ENCODE assay signal across 24 cellular contexts in the genomic region with DNA sequence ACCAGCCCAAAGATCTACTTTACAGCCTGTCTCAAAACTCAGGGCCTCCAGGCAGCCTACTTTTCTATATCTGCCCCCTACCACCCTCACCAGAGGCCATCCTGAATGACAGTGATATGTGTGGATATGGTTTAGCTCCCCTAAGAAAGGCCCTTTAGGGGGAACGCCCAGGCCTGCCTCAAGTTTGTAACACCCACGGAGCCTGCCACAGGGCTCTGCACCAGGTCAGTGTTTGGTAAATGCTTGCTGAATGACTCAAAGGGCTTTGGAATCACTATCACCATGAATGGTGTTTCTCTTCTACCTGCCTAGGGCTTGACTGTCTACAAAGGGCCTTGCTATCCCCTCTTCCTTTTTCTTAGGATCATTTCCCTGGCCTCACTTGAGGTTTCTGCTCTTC. TPM values are rescaled to one million over a fixed set of nuclear protein-coding genes. Genes with fewer than 3 reads are reported as not detected.
DNase-seq lines count a peak whose midpoint lies in the region; ATAC-seq, FAIRE-seq and TF ChIP-seq lines count a peak whose summit lies in the region.
"Had no signal": no experiment of that assay in that cellular context is flagged by ENCODE, and none has a peak within 500 bp of the region (broad histone marks: within the 10 kb centered on the region; RNA-seq: fewer than 3 reads in every experiment).

No MANE protein-coding gene starts in this region.

- H4K20me1 ChIP-seq in BLaER1 (no peaks in the 10 kb centered on the region), K562 (replicated peaks; ENCODE audit: control insufficient read depth, insufficient read depth, low read length) (no peaks in the 10 kb centered on the region)

- intact Hi-C loops in K562 (cut with micrococcal nuclease) (no loop called here), gastrocnemius medialis (cut with DNase I; ENCODE audit: low total_unique reads) (no loop called here)

- H3K27ac Mint-ChIP-seq in activated CD4-positive, alpha-beta T cell treated with anti-CD3 and anti-CD28 coated beads, Interleukin-2, amount 10 ng/mL, durations not matched to agents 7 days and 5 days: peak overlapping the region; percentile 41
- H3K27ac Mint-ChIP-seq in stimulated activated effector memory CD8-positive, alpha-beta T cell treated with anti-CD3 and anti-CD28 coated beads, Interleukin-12 subunit alpha, Interleukin-12 subunit beta, amount 100 ng/mL, for 72 hours: no peak overlapping the region
- H3K27ac Mint-ChIP-seq: B cell had no signal

- POLR2A ChIA-PET in activated CD4-positive, alpha-beta T cell treated with anti-CD3 and anti-CD28 coated beads, Interleukin-2, amount 10 ng/mL, durations not matched to agents 7 days and 5 days (lab: Charles Lee): no interaction called here
- POLR2A ChIA-PET in K562 (lab: Yijun Ruan, JAX): no interaction called here

- no peaks in the 10 kb centered on the region for H3K27me3 ChIP-seq in BLaER1
- peaks cover 0 to 5% of the 10 kb centered on the region in 2 experiments; a peak in 2 of 5 replicates for H3K27me3 ChIP-seq in K562 (ENCODE audit: control insufficient read depth in 2 of 2, insufficient read depth in 2 of 2, low read length in 2 of 2)
- no peaks in the 10 kb centered on the region for H3K27me3 ChIP-seq in gastrocnemius medialis

- no peaks in the 10 kb centered on the region for H3K36me3 Mint-ChIP-seq in activated CD4-positive, alpha-beta T cell treated with anti-CD3 and anti-CD28 coated beads, Interleukin-2, amount 10 ng/mL, durations not matched to agents 7 days and 5 days (ENCODE audit: low read depth)
- no peaks in the 10 kb centered on the region for H3K36me3 Mint-ChIP-seq in stimulated activated effector memory CD8-positive, alpha-beta T cell treated with anti-CD3 and anti-CD28 coated beads, Interleukin-12 subunit alpha, Interleukin-12 subunit beta, amount 100 ng/mL, for 72 hours

- WGBS in K562 (ENCODE audit: insufficient coverage, low coverage, missing lambda C conversion rate): 21% methylated on average over 2 of the region's 2 CpGs

- H3K9me1 ChIP-seq in K562 (ENCODE audit: control insufficient read depth, insufficient read depth, low read length): no peaks in the 10 kb centered on the region

- no TSS peak for BruUV-seq in K562 (replicated peaks; lab: Mats Ljungman, UMichigan)

- H3K4me3 ChIP-seq in BLaER1: no peak overlapping the region
- no peak overlapping the region for H3K4me3 ChIP-seq in K562
- H3K4me3 ChIP-seq in gastrocnemius medialis: no peak overlapping the region

- H3K9me3 ChIP-seq in BLaER1 (no peaks in the 10 kb centered on the region), K562 (replicated peaks; ENCODE audit: control insufficient read depth, insufficient read depth, low read depth, low read length) (no peaks in the 10 kb centered on the region), gastrocnemius medialis (no peaks in the 10 kb centered on the region)

- H3K9me3 Mint-ChIP-seq in activated CD4-positive, alpha-beta T cell treated with anti-CD3 and anti-CD28 coated beads, Interleukin-2, amount 10 ng/mL, durations not matched to agents 7 days and 5 days: no peaks in the 10 kb centered on the region
- H3K9me3 Mint-ChIP-seq in stimulated activated effector memory CD8-positive, alpha-beta T cell treated with anti-CD3 and anti-CD28 coated beads, Interleukin-12 subunit alpha, Interleukin-12 subunit beta, amount 100 ng/mL, for 72 hours: no peaks in the 10 kb centered on the region

- no peak for DNase-seq in activated CD4-positive, alpha-beta T cell treated with anti-CD3 and anti-CD28 coated beads, Interleukin-2, amount 10 ng/mL, durations not matched to agents 7 days and 5 days
- no peak for DNase-seq in activated CD4-positive, alpha-beta T cell treated with anti-CD3 and anti-CD28 coated beads for 4 hours
- DNase-seq in K562 (ENCODE audit: extremely low read depth in 1 of 4, low spot score in 3 of 4): peak in 1 of 4 experiments; percentile 23
- DNase-seq in stimulated activated effector memory CD8-positive, alpha-beta T cell treated with anti-CD3 and anti-CD28 coated beads, Interleukin-12 subunit alpha, Interleukin-12 subunit beta, amount 100 ng/mL, for 72 hours (ENCODE audit: low spot score in 2 of 2): no peak
- DNase-seq in effector CD4-positive, alpha-beta T cell: no peak
- DNase-seq in RPMI8226: no peak
- DNase-seq in gastrocnemius medialis: no peak
- DNase-seq: Calu3; DMS153; DND-41; KG1; MM.1S; NCI-H2029; NCI-H446 treated with DMSO at 0.1 percent for 48 hours; NCI-H526; NCI-H82; NK-92 treated with Interleukin-12 subunit alpha and Interleukin-12 subunit beta, amount 100 ng/mL, for 24 hours; SHP77 had no signal

- TF ChIP-seq CTCF in K562 (IDR thresholded peaks at IDR 0.05 in 2 of 3, conservative IDR thresholded peaks at IDR 0.05 in 1 of 3; ENCODE audit: insufficient read depth in 2 of 3, low read depth in 1 of 3, low read length in 3 of 3) (no peak), gastrocnemius medialis (IDR thresholded peaks at IDR 0.05 in 4 of 5, conservative IDR thresholded peaks at IDR 0.05 in 1 of 5) (no peak)

- peaks cover 15% of the 10 kb centered on the region for H3K4me1 ChIP-seq in BLaER1
- H3K4me1 ChIP-seq in K562 (replicated peaks in 1 of 2; ENCODE audit: control insufficient read depth in 2 of 2, insufficient read depth in 2 of 2, low read length in 2 of 2): peaks cover 0 to 18% of the 10 kb centered on the region in 2 experiments; a peak in 3 of 5 replicates
- no peaks in the 10 kb centered on the region for H3K4me1 ChIP-seq in gastrocnemius medialis

- CTCF ChIA-PET in activated CD4-positive, alpha-beta T cell treated with anti-CD3 and anti-CD28 coated beads, Interleukin-2, amount 10 ng/mL, durations not matched to agents 7 days and 5 days (lab: Charles Lee): no interaction called here
- CTCF ChIA-PET in K562 (lab: Yijun Ruan, JAX; ENCODE audit: low intra/inter-chr PET ratio): no interaction called here

- H3K79me2 ChIP-seq in K562 (ENCODE audit: control insufficient read depth, insufficient read depth, low read length): no peaks in the 10 kb centered on the region

- in situ Hi-C loops in K562 (cut with MboI) (no loop called here), gastrocnemius medialis (cut with MboI; ENCODE audit: low sequenced_read_pairs in 4 of 4) (no loop called here)

- TF ChIP-seq EP300 in K562 (IDR thresholded peaks at IDR 0.05; ENCODE audit: low read length): no peak

- no peak for FAIRE-seq in K562 (lab: Jason Lieb, UNC)
- FAIRE-seq: GM12892 had no signal

- TF ChIP-seq RAD21 in K562 (CRISPR knock-in tag; conservative IDR thresholded peaks at IDR 0.05 in 1 of 2, IDR thresholded peaks at IDR 0.05 in 1 of 2): no peak

- 0 out of 2 replicates have a peak overlapping the region, but pooled peaks have one; percentile 29 for H3K4me2 ChIP-seq in BLaER1
- no peak overlapping the region for H3K4me2 ChIP-seq in K562 (ENCODE audit: insufficient read depth, low read length)

- ATAC-seq in K562 (peak; percentile 53), gastrocnemius medialis (no peak)
- ATAC-seq in stimulated activated effector memory CD8-positive, alpha-beta T cell treated with anti-CD3 and anti-CD28 coated beads, Interleukin-12 subunit alpha, Interleukin-12 subunit beta, amount 100 ng/mL, for 72 hours: peak; percentile 62
- ATAC-seq: HCT116 had no signal

- no peak overlapping the region for H3K27ac ChIP-seq in BLaER1
- H3K27ac ChIP-seq in K562 (ENCODE audit: extremely low read depth, low read depth, low read length): no peak overlapping the region; the same call in 1 of the 3 replicates
- H3K27ac ChIP-seq in gastrocnemius medialis: no peak overlapping the region
- H3K27ac ChIP-seq: 22Rv1, RWPE1 had no signal

- H3K36me3 ChIP-seq in BLaER1: no peaks in the 10 kb centered on the region
- no peaks in the 10 kb centered on the region for H3K36me3 ChIP-seq in K562 (ENCODE audit: control insufficient read depth, insufficient read depth, low read length)
- H3K36me3 ChIP-seq in gastrocnemius medialis: no peaks in the 10 kb centered on the region

- no peaks in the 10 kb centered on the region for H3K27me3 Mint-ChIP-seq in activated CD4-positive, alpha-beta T cell treated with anti-CD3 and anti-CD28 coated beads, Interleukin-2, amount 10 ng/mL, durations not matched to agents 7 days and 5 days

- TF ChIP-seq POLR2A in K562 (conservative IDR thresholded peaks at IDR 0.05) (no peak), gastrocnemius medialis (IDR thresholded peaks at IDR 0.05) (no peak)

- H3K9ac ChIP-seq in BLaER1: no peak overlapping the region
- peak overlapping the region in 1 of 2 experiments; percentile 26; a peak in 1 of 4 replicates for H3K9ac ChIP-seq in K562 (ENCODE audit: insufficient read depth in 1 of 2, low read depth in 2 of 2, low read length in 2 of 2)

- H2AFZ ChIP-seq in K562 (ENCODE audit: low read depth, low read length): peak overlapping the region; percentile 19; the same call in 1 of the 2 replicates

- H3K4me3 Mint-ChIP-seq in activated CD4-positive, alpha-beta T cell treated with anti-CD3 and anti-CD28 coated beads, Interleukin-2, amount 10 ng/mL, durations not matched to agents 7 days and 5 days: no peak overlapping the region
- no peak overlapping the region for H3K4me3 Mint-ChIP-seq in stimulated activated effector memory CD8-positive, alpha-beta T cell treated with anti-CD3 and anti-CD28 coated beads, Interleukin-12 subunit alpha, Interleukin-12 subunit beta, amount 100 ng/mL, for 72 hours
- H3K4me3 Mint-ChIP-seq: B cell had no signal

- no peaks in the 10 kb centered on the region for H3K4me1 Mint-ChIP-seq in activated CD4-positive, alpha-beta T cell treated with anti-CD3 and anti-CD28 coated beads, Interleukin-2, amount 10 ng/mL, durations not matched to agents 7 days and 5 days
- H3K4me1 Mint-ChIP-seq in stimulated activated effector memory CD8-positive, alpha-beta T cell treated with anti-CD3 and anti-CD28 coated beads, Interleukin-12 subunit alpha, Interleukin-12 subunit beta, amount 100 ng/mL, for 72 hours: no peaks in the 10 kb centered on the region
- H3K4me1 Mint-ChIP-seq: B cell had no signal

RNA-seq across cellular contexts. Expression of a gene that starts 11.3 kb away (rescaled TPM):
- total RNA-seq in activated CD4-positive, alpha-beta T cell treated with anti-CD3 and anti-CD28 coated beads, Interleukin-2, amount 10 ng/mL, durations not matched to agents 7 days and 5 days: under 1 TPM; 0.29 to 0.35 TPM
- 24.1 and 26.9 TPM in 2 replicates for total RNA-seq in K562 (2011; cell fraction: chromatin; rRNA removed; ENCODE audit: low replicate concordance)
- total RNA-seq in K562 (2011; cell fraction: nucleolus; rRNA removed): 16.5 and 16.6 TPM in 2 replicates
- 14.7 and 16.6 TPM in 2 replicates for total RNA-seq in K562 (2011; cell fraction: nucleoplasm; rRNA removed)
- total RNA-seq in K562 (2014; rRNA removed): 10.3 and 10.6 TPM in 2 replicates
- total RNA-seq in K562 (2014; rRNA removed; fragmentation: Illumina TruSeq; extraction: Trizol): 10.9 and 11.2 TPM in 2 replicates
- total RNA-seq in K562 (2015; rRNA removed; fragmentation: Illumina TruSeq; extraction: Trizol): 4.4 and 5.2 TPM in 2 replicates
- 9.4 and 10.1 TPM in 2 replicates for total RNA-seq in K562 (2021)
- polyA plus RNA-seq in K562 (2011; rRNA removed): 13.3 and 22.0 TPM in 2 replicates
- polyA plus RNA-seq in K562 (2011; cell fraction: cytosol; rRNA removed): 8.5 and 10.3 TPM in 2 replicates
- polyA plus RNA-seq in K562 (2011; cell fraction: nucleus; rRNA removed): 13.2 and 19.5 TPM in 2 replicates
- polyA plus RNA-seq in K562 (2012): 5.1 and 5.7 TPM in 2 replicates
- 8.7 and 8.9 TPM in 2 replicates for polyA plus RNA-seq in K562 (2014; fragmentation: Illumina TruSeq; extraction: Trizol)
- 1 to 10 TPM; 1.3 to 1.4 TPM for polyA plus RNA-seq in K562 (2014; fragmentation: Nextera tagmentation; extraction: Ambion mirVana)
- polyA plus RNA-seq in K562 (2014; rRNA removed): 4.8 and 8.7 TPM in 2 replicates
- 26.7 and 41.6 TPM in 2 replicates for polyA minus RNA-seq in K562 (2011; rRNA and poly(A)+ RNA removed)
- 10.6 and 15.7 TPM in 2 replicates for polyA minus RNA-seq in K562 (2011; cell fraction: cytosol; rRNA and poly(A)+ RNA removed)
- polyA minus RNA-seq in K562 (2011; cell fraction: nucleus; rRNA and poly(A)+ RNA removed): 17.9 and 19.1 TPM in 2 replicates
- total RNA-seq in gastrocnemius medialis: 10 to 100 TPM; 15.7 to 73.3 (median 42.3) TPM

Comparison
In these comparisons a context has a peak if more than half of its experiments do, and no peak if none do; other contexts are left out.
1. ATAC-seq: peak in K562 (single experiment) and stimulated activated effector memory CD8-positive, alpha-beta T cell treated with anti-CD3 and anti-CD28 coated beads, Interleukin-12 subunit alpha, Interleukin-12 subunit beta, amount 100 ng/mL, for 72 hours (single experiment); none in gastrocnemius medialis (0 of 2).